In the genomic region with DNA sequence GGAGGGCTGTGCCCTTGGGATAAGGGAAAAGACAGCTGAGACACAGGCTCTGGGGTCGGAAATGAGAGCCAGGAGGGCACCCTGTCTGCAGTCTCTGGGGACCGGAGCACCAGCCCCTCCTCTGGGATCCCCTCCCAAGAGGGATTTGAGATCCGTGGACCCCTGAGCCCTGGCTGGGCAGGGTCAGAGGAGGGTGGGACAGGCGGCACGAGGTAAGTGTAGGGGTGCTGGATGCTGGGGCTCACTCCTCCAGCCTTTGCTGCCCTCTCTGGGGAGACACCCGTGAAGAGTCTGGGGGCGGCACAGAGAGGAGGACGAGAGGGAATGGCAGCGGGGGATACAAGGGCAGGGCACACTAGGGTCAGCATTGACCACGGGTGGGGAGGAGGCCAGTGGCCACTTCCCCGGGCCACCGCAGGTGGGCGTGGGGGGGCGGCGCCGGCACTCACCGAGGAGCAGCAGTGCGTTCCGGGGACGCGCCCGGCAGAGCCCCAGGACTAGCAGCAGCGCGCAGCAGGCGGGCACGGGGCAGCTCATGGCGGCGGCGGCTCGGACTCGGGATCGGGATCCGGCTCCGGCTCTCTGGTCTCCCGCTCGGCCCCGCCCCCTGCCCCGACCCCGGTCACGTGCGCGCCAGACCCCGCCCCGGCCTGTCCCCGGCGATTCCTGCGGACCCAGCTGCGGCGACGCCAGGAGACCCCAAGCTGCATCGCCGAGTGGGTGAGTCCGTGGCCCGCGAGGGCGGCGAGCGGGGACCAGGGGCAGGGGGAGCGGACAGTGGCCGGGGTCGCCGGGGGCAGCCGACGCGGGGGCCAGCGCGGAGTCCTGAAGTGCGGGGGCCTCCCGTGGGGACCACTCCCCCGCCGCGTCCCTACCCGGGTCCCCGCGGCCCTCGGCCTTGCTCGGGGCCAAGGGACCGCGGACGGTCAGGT, we compare ENCODE assay signal across 1 cellular context.
TF ChIP-seq lines count a peak whose summit lies in the region.

A gene (minus strand): TSS at position 557 of the 932 bp plus-strand sequence. CDS start 20 bp downstream, at position 537.
A gene (plus strand): TSS at position 651 of the 932 bp plus-strand sequence. CDS start 1,134 bp downstream, outside the sequence.

TF ChIP-seq in HepG2, 621 proteins besides CTCF, POLR2A, EP300 and RAD21 (continued from another document and continues in another):
- TF ChIP-seq MEIS2 (CRISPR knock-in tag; IDR thresholded peaks at IDR 0.05) (no peak; the same call in 1 of the 2 replicates), SNRNP70 (IDR thresholded peaks at IDR 0.05; ENCODE audit: low read depth, low read length) (no peak), ZNF652 (CRISPR knock-in tag; IDR thresholded peaks at IDR 0.05; ENCODE audit: borderline replicate concordance, low read depth) (no peak), CBX5 (CRISPR knock-in tag; IDR thresholded peaks at IDR 0.05; ENCODE audit: borderline replicate concordance) (no peak), ZSCAN22 (CRISPR knock-in tag; IDR thresholded peaks at IDR 0.05) (no peak), HNRNPK (IDR thresholded peaks at IDR 0.05; ENCODE audit: low read depth, low read length, poor library complexity, severe bottlenecking) (peak; percentile 53), MAFF (IDR thresholded peaks at IDR 0.05; ENCODE audit: low read depth, low read length) (no peak), NR2C2 (CRISPR knock-in tag; IDR thresholded peaks at IDR 0.05; ENCODE audit: borderline replicate concordance) (peak; percentile 83), NFE2L1 (CRISPR knock-in tag; IDR thresholded peaks at IDR 0.05; ENCODE audit: borderline replicate concordance) (peak; percentile 37; the same call in 1 of the 2 replicates), ZNF510 (CRISPR knock-in tag; IDR thresholded peaks at IDR 0.05; ENCODE audit: low read depth) (peak; percentile 67; the same call in 1 of the 2 replicates), HNRNPLL (IDR thresholded peaks at IDR 0.05; ENCODE audit: low read depth, low read length, poor library complexity, severe bottlenecking) (peak; percentile 28), ZKSCAN1 (IDR thresholded peaks at IDR 0.05; ENCODE audit: low read length) (no peak), IKZF4 (CRISPR knock-in tag; IDR thresholded peaks at IDR 0.05; ENCODE audit: borderline replicate concordance, low read depth, not compliant biosample characterization) (peak; percentile 56), TSC22D2 (CRISPR knock-in tag; IDR thresholded peaks at IDR 0.05; ENCODE audit: borderline replicate concordance) (0 out of 2 replicates have a peak, but pooled peaks have one; percentile 41), ZNF569 (CRISPR knock-in tag; IDR thresholded peaks at IDR 0.05; ENCODE audit: borderline replicate concordance) (no peak), PAX8 (CRISPR knock-in tag; IDR thresholded peaks at IDR 0.05; ENCODE audit: borderline replicate concordance) (peak; percentile 89; the same call in 1 of the 2 replicates), ZNF20 (CRISPR knock-in tag; IDR thresholded peaks at IDR 0.05) (no peak), CREM (IDR thresholded peaks at IDR 0.05) (no peak), CREM (CRISPR knock-in tag; IDR thresholded peaks at IDR 0.05) (no peak), MAFK (conservative IDR thresholded peaks at IDR 0.05 in 1 of 2, IDR thresholded peaks at IDR 0.05 in 1 of 2; ENCODE audit: low read length in 2 of 2) (no peak), POGZ (CRISPR knock-in tag; IDR thresholded peaks at IDR 0.05) (no peak), HOXA5 (CRISPR knock-in tag; IDR thresholded peaks at IDR 0.05) (no peak), ASH2L (IDR thresholded peaks at IDR 0.05; ENCODE audit: insufficient read length, low read depth, low read length) (peak; percentile 61), KDM2A (CRISPR knock-in tag; IDR thresholded peaks at IDR 0.05; ENCODE audit: borderline replicate concordance, low read depth) (peak; percentile 52; the same call in 1 of the 2 replicates), PAF1 (CRISPR knock-in tag; IDR thresholded peaks at IDR 0.05) (no peak), SRF (IDR thresholded peaks at IDR 0.05; ENCODE audit: low read depth, low read length) (no peak), ZBTB42 (CRISPR knock-in tag; IDR thresholded peaks at IDR 0.05) (no peak), FOXA1 (IDR thresholded peaks at IDR 0.05) (no peak), FOXA1 (CRISPR knock-in tag; IDR thresholded peaks at IDR 0.05) (no peak), MATR3 (CRISPR knock-in tag; IDR thresholded peaks at IDR 0.05) (no peak), YEATS4 (CRISPR knock-in tag; IDR thresholded peaks at IDR 0.05; ENCODE audit: borderline replicate concordance) (peak; percentile 51; the same call in 1 of the 2 replicates), AKAP8 (CRISPR knock-in tag; IDR thresholded peaks at IDR 0.05) (no peak), ZNF780A (CRISPR knock-in tag; IDR thresholded peaks at IDR 0.05) (no peak; the same call in 1 of the 2 replicates), HNRNPL (IDR thresholded peaks at IDR 0.05; ENCODE audit: low read depth, low read length) (no peak), ZNF382 (CRISPR knock-in tag; IDR thresholded peaks at IDR 0.05; ENCODE audit: borderline replicate concordance) (no peak), ZNF564 (CRISPR knock-in tag; IDR thresholded peaks at IDR 0.05) (peak; percentile 71; the same call in 1 of the 2 replicates), BRD4 (CRISPR knock-in tag; IDR thresholded peaks at IDR 0.05) (peak; percentile 80), KLF9 (CRISPR knock-in tag; IDR thresholded peaks at IDR 0.05; ENCODE audit: low read depth) (no peak), RBM39 (IDR thresholded peaks at IDR 0.05; ENCODE audit: low read depth, low read length, poor library complexity, severe bottlenecking) (peak; percentile 70)
- TF ChIP-seq, protein P1, sequence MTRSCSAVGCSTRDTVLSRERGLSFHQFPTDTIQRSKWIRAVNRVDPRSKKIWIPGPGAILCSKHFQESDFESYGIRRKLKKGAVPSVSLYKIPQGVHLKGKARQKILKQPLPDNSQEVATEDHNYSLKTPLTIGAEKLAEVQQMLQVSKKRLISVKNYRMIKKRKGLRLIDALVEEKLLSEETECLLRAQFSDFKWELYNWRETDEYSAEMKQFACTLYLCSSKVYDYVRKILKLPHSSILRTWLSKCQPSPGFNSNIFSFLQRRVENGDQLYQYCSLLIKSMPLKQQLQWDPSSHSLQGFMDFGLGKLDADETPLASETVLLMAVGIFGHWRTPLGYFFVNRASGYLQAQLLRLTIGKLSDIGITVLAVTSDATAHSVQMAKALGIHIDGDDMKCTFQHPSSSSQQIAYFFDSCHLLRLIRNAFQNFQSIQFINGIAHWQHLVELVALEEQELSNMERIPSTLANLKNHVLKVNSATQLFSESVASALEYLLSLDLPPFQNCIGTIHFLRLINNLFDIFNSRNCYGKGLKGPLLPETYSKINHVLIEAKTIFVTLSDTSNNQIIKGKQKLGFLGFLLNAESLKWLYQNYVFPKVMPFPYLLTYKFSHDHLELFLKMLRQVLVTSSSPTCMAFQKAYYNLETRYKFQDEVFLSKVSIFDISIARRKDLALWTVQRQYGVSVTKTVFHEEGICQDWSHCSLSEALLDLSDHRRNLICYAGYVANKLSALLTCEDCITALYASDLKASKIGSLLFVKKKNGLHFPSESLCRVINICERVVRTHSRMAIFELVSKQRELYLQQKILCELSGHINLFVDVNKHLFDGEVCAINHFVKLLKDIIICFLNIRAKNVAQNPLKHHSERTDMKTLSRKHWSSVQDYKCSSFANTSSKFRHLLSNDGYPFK (CRISPR knock-in tag; IDR thresholded peaks at IDR 0.05; ENCODE audit: borderline replicate concordance): peak; percentile 67
- TF ChIP-seq, protein P2, sequence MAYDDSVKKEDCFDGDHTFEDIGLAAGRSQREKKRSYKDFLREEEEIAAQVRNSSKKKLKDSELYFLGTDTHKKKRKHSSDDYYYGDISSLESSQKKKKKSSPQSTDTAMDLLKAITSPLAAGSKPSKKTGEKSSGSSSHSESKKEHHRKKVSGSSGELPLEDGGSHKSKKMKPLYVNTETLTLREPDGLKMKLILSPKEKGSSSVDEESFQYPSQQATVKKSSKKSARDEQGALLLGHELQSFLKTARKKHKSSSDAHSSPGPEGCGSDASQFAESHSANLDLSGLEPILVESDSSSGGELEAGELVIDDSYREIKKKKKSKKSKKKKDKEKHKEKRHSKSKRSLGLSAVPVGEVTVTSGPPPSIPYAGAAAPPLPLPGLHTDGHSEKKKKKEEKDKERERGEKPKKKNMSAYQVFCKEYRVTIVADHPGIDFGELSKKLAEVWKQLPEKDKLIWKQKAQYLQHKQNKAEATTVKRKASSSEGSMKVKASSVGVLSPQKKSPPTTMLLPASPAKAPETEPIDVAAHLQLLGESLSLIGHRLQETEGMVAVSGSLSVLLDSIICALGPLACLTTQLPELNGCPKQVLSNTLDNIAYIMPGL (CRISPR knock-in tag; IDR thresholded peaks at IDR 0.05; ENCODE audit: borderline replicate concordance in 1 of 2, low read depth in 1 of 2): peak in 1 of 2 experiments; percentile 81; a peak in 2 of 4 replicates
- TF ChIP-seq, protein P3, sequence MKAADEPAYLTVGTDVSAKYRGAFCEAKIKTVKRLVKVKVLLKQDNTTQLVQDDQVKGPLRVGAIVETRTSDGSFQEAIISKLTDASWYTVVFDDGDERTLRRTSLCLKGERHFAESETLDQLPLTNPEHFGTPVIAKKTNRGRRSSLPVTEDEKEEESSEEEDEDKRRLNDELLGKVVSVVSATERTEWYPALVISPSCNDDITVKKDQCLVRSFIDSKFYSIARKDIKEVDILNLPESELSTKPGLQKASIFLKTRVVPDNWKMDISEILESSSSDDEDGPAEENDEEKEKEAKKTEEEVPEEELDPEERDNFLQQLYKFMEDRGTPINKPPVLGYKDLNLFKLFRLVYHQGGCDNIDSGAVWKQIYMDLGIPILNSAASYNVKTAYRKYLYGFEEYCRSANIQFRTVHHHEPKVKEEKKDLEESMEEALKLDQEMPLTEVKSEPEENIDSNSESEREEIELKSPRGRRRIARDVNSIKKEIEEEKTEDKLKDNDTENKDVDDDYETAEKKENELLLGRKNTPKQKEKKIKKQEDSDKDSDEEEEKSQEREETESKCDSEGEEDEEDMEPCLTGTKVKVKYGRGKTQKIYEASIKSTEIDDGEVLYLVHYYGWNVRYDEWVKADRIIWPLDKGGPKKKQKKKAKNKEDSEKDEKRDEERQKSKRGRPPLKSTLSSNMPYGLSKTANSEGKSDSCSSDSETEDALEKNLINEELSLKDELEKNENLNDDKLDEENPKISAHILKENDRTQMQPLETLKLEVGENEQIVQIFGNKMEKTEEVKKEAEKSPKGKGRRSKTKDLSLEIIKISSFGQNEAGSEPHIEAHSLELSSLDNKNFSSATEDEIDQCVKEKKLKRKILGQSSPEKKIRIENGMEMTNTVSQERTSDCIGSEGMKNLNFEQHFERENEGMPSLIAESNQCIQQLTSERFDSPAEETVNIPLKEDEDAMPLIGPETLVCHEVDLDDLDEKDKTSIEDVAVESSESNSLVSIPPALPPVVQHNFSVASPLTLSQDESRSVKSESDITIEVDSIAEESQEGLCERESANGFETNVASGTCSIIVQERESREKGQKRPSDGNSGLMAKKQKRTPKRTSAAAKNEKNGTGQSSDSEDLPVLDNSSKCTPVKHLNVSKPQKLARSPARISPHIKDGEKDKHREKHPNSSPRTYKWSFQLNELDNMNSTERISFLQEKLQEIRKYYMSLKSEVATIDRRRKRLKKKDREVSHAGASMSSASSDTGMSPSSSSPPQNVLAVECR (CRISPR knock-in tag; IDR thresholded peaks at IDR 0.05; ENCODE audit: borderline replicate concordance): peak; percentile 90
- TF ChIP-seq, protein P4, sequence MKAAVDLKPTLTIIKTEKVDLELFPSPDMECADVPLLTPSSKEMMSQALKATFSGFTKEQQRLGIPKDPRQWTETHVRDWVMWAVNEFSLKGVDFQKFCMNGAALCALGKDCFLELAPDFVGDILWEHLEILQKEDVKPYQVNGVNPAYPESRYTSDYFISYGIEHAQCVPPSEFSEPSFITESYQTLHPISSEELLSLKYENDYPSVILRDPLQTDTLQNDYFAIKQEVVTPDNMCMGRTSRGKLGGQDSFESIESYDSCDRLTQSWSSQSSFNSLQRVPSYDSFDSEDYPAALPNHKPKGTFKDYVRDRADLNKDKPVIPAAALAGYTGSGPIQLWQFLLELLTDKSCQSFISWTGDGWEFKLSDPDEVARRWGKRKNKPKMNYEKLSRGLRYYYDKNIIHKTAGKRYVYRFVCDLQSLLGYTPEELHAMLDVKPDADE (CRISPR knock-in tag; IDR thresholded peaks at IDR 0.05): no peak
- TF ChIP-seq, protein P5, sequence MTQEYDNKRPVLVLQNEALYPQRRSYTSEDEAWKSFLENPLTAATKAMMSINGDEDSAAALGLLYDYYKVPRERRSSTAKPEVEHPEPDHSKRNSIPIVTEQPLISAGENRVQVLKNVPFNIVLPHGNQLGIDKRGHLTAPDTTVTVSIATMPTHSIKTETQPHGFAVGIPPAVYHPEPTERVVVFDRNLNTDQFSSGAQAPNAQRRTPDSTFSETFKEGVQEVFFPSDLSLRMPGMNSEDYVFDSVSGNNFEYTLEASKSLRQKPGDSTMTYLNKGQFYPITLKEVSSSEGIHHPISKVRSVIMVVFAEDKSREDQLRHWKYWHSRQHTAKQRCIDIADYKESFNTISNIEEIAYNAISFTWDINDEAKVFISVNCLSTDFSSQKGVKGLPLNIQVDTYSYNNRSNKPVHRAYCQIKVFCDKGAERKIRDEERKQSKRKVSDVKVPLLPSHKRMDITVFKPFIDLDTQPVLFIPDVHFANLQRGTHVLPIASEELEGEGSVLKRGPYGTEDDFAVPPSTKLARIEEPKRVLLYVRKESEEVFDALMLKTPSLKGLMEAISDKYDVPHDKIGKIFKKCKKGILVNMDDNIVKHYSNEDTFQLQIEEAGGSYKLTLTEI (CRISPR knock-in tag; conservative IDR thresholded peaks at IDR 0.05): no peak
- TF ChIP-seq, protein P6, sequence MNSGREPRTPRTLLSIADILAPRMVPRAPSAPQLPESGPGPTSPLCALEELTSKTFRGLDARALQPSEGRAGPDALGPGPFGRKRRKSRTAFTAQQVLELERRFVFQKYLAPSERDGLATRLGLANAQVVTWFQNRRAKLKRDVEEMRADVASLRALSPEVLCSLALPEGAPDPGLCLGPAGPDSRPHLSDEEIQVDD (CRISPR knock-in tag; IDR thresholded peaks at IDR 0.05; ENCODE audit: borderline replicate concordance): no peak
- TF ChIP-seq, protein P7, sequence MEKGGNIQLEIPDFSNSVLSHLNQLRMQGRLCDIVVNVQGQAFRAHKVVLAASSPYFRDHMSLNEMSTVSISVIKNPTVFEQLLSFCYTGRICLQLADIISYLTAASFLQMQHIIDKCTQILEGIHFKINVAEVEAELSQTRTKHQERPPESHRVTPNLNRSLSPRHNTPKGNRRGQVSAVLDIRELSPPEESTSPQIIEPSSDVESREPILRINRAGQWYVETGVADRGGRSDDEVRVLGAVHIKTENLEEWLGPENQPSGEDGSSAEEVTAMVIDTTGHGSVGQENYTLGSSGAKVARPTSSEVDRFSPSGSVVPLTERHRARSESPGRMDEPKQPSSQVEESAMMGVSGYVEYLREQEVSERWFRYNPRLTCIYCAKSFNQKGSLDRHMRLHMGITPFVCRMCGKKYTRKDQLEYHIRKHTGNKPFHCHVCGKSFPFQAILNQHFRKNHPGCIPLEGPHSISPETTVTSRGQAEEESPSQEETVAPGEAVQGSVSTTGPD (CRISPR knock-in tag; IDR thresholded peaks at IDR 0.05): no peak
- TF ChIP-seq, protein P8, sequence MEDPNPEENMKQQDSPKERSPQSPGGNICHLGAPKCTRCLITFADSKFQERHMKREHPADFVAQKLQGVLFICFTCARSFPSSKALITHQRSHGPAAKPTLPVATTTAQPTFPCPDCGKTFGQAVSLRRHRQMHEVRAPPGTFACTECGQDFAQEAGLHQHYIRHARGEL (CRISPR knock-in tag; IDR thresholded peaks at IDR 0.05): no peak
- TF ChIP-seq, protein P9, sequence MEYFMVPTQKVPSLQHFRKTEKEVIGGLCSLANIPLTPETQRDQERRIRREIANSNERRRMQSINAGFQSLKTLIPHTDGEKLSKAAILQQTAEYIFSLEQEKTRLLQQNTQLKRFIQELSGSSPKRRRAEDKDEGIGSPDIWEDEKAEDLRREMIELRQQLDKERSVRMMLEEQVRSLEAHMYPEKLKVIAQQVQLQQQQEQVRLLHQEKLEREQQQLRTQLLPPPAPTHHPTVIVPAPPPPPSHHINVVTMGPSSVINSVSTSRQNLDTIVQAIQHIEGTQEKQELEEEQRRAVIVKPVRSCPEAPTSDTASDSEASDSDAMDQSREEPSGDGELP (IDR thresholded peaks at IDR 0.05; ENCODE audit: borderline replicate concordance, low read depth): peak; percentile 43; the same call in 1 of the 2 replicates
